Comparison of ENCODE assay signal across 11 cellular contexts in the genomic region with DNA sequence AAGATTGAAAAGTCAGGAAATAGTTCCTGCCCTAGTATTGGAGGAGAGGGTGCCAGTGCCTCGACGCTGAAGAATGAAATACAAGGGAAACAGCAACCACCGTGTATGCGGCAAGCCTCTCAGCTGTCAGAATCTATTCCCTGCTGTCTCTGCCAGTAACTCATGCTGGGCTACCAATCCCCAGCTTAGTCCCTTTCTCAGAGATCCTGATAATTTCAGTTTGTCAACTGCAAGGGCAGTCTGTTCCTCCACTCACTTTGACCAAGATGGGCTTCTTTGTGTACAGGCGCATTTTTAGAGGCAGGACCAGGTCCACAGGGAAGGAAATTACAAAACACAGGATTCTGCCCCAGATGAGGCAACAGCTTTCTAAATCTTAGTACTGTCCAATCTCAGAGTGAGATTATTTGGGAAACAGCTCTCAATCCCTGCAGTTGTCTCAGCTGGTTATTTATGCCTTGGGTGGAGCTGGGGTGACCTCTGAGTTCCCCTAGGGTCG.
DNase-seq lines count a peak whose midpoint lies in the region; ATAC-seq, FAIRE-seq and TF ChIP-seq lines count a peak whose summit lies in the region.
"Had no signal": no experiment of that assay in that cellular context is flagged by ENCODE, and none has a peak within 500 bp of the region (broad histone marks: within the 10 kb centered on the region; RNA-seq: fewer than 3 reads in every experiment).

No MANE protein-coding gene starts in this region.

- peaks cover 23% of the 10 kb centered on the region for H3K4me1 ChIP-seq in RWPE2 (ENCODE audit: insufficient read depth, poor library complexity, severe bottlenecking)

- DNase-seq in DMS53 (lab: John Stamatoyannopoulos, UW) (peak; percentile 19), DMS53 treated with DMSO at 0.1 percent for 48 hours (lab: John Stamatoyannopoulos, UW; ENCODE audit: unreplicated experiment) (no peak), RWPE2 (ENCODE audit: low spot score) (no peak), fibroblast of peridontal ligament (ENCODE audit: extremely low read depth) (peak; percentile 25), NCI-H2107 (lab: John Stamatoyannopoulos, UW) (no peak), RCC 7860 (ENCODE audit: low spot score) (no peak), RKO (ENCODE audit: low spot score) (no peak)
- DNase-seq: NCI-H524; stimulated activated CD4-positive, alpha-beta T cell treated with anti-CD3 and anti-CD28 coated beads, Interleukin-15, amount 100 ng/mL, for 24 hours had no signal

- H3K27me3 ChIP-seq in RWPE2 (ENCODE audit: insufficient read depth, poor library complexity, severe bottlenecking), result no peaks in the 10 kb centered on the region

- ATAC-seq in RWPE2 (ENCODE audit: low read depth), result no peak

- H3K4me3 ChIP-seq in RWPE2 (ENCODE audit: severe bottlenecking) (peak overlapping the region; percentile 41), skin epidermis (no peak overlapping the region)

- no peak for TF ChIP-seq CTCF in RWPE2 (IDR thresholded peaks at IDR 0.05; ENCODE audit: poor library complexity, severe bottlenecking)

- FAIRE-seq in RCC 7860 (lab: Jason Lieb, UNC), result no peak
- FAIRE-seq: A204.1 had no signal

- no peaks in the 10 kb centered on the region for H3K9me3 ChIP-seq in RWPE2 (ENCODE audit: severe bottlenecking)

- H3K27ac ChIP-seq in RWPE2 (ENCODE audit: poor library complexity, severe bottlenecking) (peak overlapping the region; percentile 86), skin epidermis (peak overlapping the region in 11 of 21 experiments; percentile 2 to 40 (median 30))

- H3K36me3 ChIP-seq in RWPE2 (ENCODE audit: low read depth), result peaks cover 9% of the 10 kb centered on the region

Comparison
In these comparisons a context has a peak if more than half of its experiments do, and no peak if none do; other contexts are left out.
1. DNase-seq: peak in DMS53 (single experiment) and fibroblast of peridontal ligament (single experiment); none in DMS53 treated with DMSO at 0.1 percent for 48 hours (single experiment), RWPE2 (single experiment), NCI-H2107 (single experiment), RCC 7860 (single experiment) and RKO (single experiment).